ENCODE assay signal across 8 cellular contexts in the genomic region with DNA sequence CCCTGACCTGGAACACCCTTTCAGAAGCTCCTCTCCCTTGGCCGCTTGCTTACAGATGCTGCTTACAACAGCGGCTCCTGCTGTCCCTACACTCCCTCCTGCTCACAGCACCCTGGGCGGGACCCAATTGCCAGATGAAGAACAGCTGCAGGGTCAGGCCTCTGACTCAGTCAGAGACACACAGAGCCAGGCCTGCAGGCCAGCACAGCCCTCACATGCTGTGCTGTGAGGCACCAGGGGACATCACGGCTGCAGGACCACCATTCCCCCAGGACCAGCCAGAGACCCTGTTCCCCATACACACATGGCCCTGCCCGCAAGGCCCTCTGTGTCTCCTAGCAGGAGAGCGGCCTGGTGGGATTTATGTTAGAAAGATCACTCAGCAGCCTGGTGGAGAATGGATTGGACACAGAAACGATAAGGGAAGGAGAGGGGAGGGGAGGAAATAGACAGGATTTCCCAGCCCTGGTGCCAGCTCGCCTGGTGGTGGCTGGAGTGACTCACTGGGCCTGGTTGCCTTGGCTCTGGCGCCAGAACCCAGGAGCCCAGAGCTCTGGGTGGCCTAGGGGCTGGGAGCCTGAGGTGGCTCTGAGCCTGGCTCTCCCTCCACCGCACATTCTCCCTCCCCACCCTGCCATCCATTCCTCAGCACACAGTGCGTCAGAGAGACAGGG. TPM values are rescaled to one million over a fixed set of nuclear protein-coding genes. Genes with fewer than 3 reads are reported as not detected.
A peak's percentile ranks its signal among the peaks of the same experiment; 100 is the strongest.
DNase-seq lines count a peak whose midpoint lies in the region; ATAC-seq, FAIRE-seq and TF ChIP-seq lines count a peak whose summit lies in the region.

No MANE protein-coding gene starts in this region.

- H3K27me3 ChIP-seq in Loucy (ENCODE audit: insufficient read depth, low read length, poor library complexity, severe bottlenecking): no peaks in the 10 kb centered on the region
- H3K27me3 ChIP-seq in body of pancreas: no peaks in the 10 kb centered on the region
- no peaks in the 10 kb centered on the region for H3K27me3 ChIP-seq in small intestine (ENCODE audit: control insufficient read depth in 2 of 2, insufficient read depth in 2 of 2, low read length in 2 of 2)

- H2AFZ ChIP-seq in Loucy (ENCODE audit: low read length): no peak overlapping the region

- ATAC-seq in body of pancreas (peak; percentile 88), HG03457 (IDR thresholded peaks at IDR 0.05; ENCODE audit: unreplicated experiment) (no peak)

- WGBS in body of pancreas, 2 donors: 48 to 61% methylated on average over 10 to 11 of the region's 11 CpGs
- 19 to 39% (median 35%) methylated on average over 11 of the region's 11 CpGs for WGBS in small intestine, 3 donors

- H3K4me2 ChIP-seq in Loucy (ENCODE audit: low read depth, low read length, poor library complexity, severe bottlenecking): peak overlapping the region; percentile 75

- intact Hi-C loops in body of pancreas (cut with DNase I): no loop called here

- TF ChIP-seq POLR2A in body of pancreas (IDR thresholded peaks at IDR 0.05): peak in 1 of 3 donors; percentile 37

- DNase-seq in AG04449 (ENCODE audit: low read depth, low spot score) (peak; percentile 49), body of pancreas (peak; percentile 62 to 87 (median 70)), islet precursor cell (peak; percentile 95), small intestine (peak; percentile 91), putamen (ENCODE audit: low spot score) (no peak), GM10248 (ENCODE audit: extremely low spot score) (no peak)

- H3K79me2 ChIP-seq in Loucy (ENCODE audit: insufficient read depth, low read length): peaks cover 39% of the 10 kb centered on the region

- CTCF ChIA-PET in AG04449 (lab: Yijun Ruan, JAX): interaction anchor here (0.7 to 4.5 kb wide), 9 partner anchors 9 to 49 kb away, joined by 3 to 64 read pairs (median 4); no protein-coding TSS in a partner anchor
- CTCF ChIA-PET in GM10248 (lab: Yijun Ruan, JAX): interaction anchor here (1.0 to 2.2 kb wide), 5 partner anchors 9 to 26 kb away, joined by 3 to 19 read pairs (median 4); no protein-coding TSS in a partner anchor

- H3K9me2 ChIP-seq in Loucy (replicated peaks; ENCODE audit: low read depth, low read length): no peaks in the 10 kb centered on the region

- H3K4me1 ChIP-seq in Loucy (ENCODE audit: insufficient read depth, low read length, poor library complexity, severe bottlenecking) (peaks cover 75% of the 10 kb centered on the region), body of pancreas (peaks cover 32% of the 10 kb centered on the region), small intestine (ENCODE audit: control insufficient read depth in 2 of 2, insufficient read depth in 1 of 2, low read depth in 1 of 2, low read length in 1 of 2) (peaks cover 20 to 32% of the 10 kb centered on the region in 2 donors)

- H3K36me3 ChIP-seq in Loucy (ENCODE audit: insufficient read depth, low read length) (no peaks in the 10 kb centered on the region), body of pancreas (replicated peaks in 1 of 2; ENCODE audit: insufficient read depth in 1 of 2, low read depth in 2 of 2) (no peaks in the 10 kb centered on the region), small intestine (ENCODE audit: control insufficient read depth in 2 of 2, insufficient read depth in 2 of 2, low read length in 2 of 2) (no peaks in the 10 kb centered on the region)

- no peak for FAIRE-seq in small intestine (lab: Jason Lieb, UNC)

- H3K9me3 ChIP-seq in Loucy (ENCODE audit: insufficient read depth, low read depth, low read length) (no peaks in the 10 kb centered on the region), body of pancreas (no peaks in the 10 kb centered on the region), small intestine (ENCODE audit: control insufficient read depth, low read depth) (no peaks in the 10 kb centered on the region)

- POLR2A ChIA-PET in AG04449 (lab: Yijun Ruan, JAX) (interaction anchor here (1.4 to 1.9 kb wide), 2 partner anchors 9 to 26 kb away, joined by 5 to 8 read pairs; no protein-coding TSS in a partner anchor), GM10248 (lab: Yijun Ruan, JAX) (no interaction called here)

- TF ChIP-seq CTCF in AG04449 (IDR thresholded peaks at IDR 0.05; ENCODE audit: insufficient read depth, low read length, missing control alignments) (peak; percentile 61), Loucy (conservative IDR thresholded peaks at IDR 0.05; ENCODE audit: low read length) (peak; percentile 51), body of pancreas (IDR thresholded peaks at IDR 0.05) (peak in 2 of 7 experiments; percentile 14 to 35), GM10248 (IDR thresholded peaks at IDR 0.05; ENCODE audit: control extremely low read depth, extremely low read depth, low read depth, missing control alignments) (no peak)

- no peaks in the 10 kb centered on the region for H3F3A ChIP-seq in Loucy (ENCODE audit: low read depth)

- H4K20me1 ChIP-seq in Loucy (ENCODE audit: insufficient read depth, low read length, poor library complexity, severe bottlenecking): no peaks in the 10 kb centered on the region

- H3K27ac ChIP-seq in body of pancreas (peak overlapping the region; percentile 74 to 80 (median 77)), small intestine (ENCODE audit: low read depth in 1 of 2, low read length in 1 of 2) (peak overlapping the region; percentile 92)

- peak overlapping the region; percentile 80 for H3K9ac ChIP-seq in Loucy (ENCODE audit: low read depth, low read length, poor library complexity, severe bottlenecking)

- H3K4me3 ChIP-seq in AG04449 (ENCODE audit: low read depth, low read length) (no peak overlapping the region), Loucy (ENCODE audit: low read length, poor library complexity, severe bottlenecking) (peak overlapping the region; percentile 60), body of pancreas (no peak overlapping the region), small intestine (ENCODE audit: low read depth in 1 of 2, low read length in 2 of 2) (no peak overlapping the region)

RNA-seq across cellular contexts. Expression of a gene that starts 6.7 kb away (rescaled TPM):
- total RNA-seq in body of pancreas: 10 to 100 TPM in 1 of 2 donors, 1 to 10 TPM in 1; 7.8 to 13.8 TPM
- 10 to 100 TPM; 43.8 to 61.1 (median 48.6) TPM for polyA plus RNA-seq in small intestine

RNA-seq across cellular contexts. Expression of a gene that starts 29.2 kb away (rescaled TPM):
- not detected for total RNA-seq in body of pancreas
- polyA plus RNA-seq in small intestine: 1 to 10 TPM in 2 of 3 donors, not detected in 1; 1.5 to 2.7 TPM

RNA-seq across cellular contexts. Expression of a gene that starts 39.3 kb away (rescaled TPM):
- total RNA-seq in body of pancreas: not detected
- 1 to 10 TPM; 1.6 to 7.0 (median 2.0) TPM for polyA plus RNA-seq in small intestine

RNA-seq across cellular contexts. Expression of a gene that starts 54.6 kb away (rescaled TPM):
- 10 to 100 TPM; 10.4 to 12.9 TPM for total RNA-seq in body of pancreas
- polyA plus RNA-seq in small intestine: 1 to 10 TPM; 1.4 to 2.8 (median 1.6) TPM

Comparison
In these comparisons a context has a peak if more than half of its experiments do, and no peak if none do; other contexts are left out.
1. DNase-seq: peak in AG04449 (single experiment), body of pancreas (4 of 4), islet precursor cell (single experiment) and small intestine (single experiment); none in putamen (single experiment) and GM10248 (single experiment).